In genomic region chr6:44531447-44532015, GRCh38 we compare ENCODE assay signal across 20 cellular contexts.
"Had no signal": no experiment of that assay in that cellular context is flagged by ENCODE, and none has a peak within 500 bp of the region (broad histone marks: within the 10 kb centered on the region; RNA-seq: fewer than 3 reads in every experiment).

No MANE protein-coding gene starts in this region.

- H3K9me3 ChIP-seq: adrenal gland, heart left ventricle, mucosa of descending colon, neutrophil had no signal

- DNase-seq: activated CD4-positive, alpha-beta T cell treated with anti-CD3 and anti-CD28 coated beads, Interleukin-2, amount 50 U/mL, for 4 hours; activated gamma-delta T cell treated with Interleukin-2 at 50 U/mL for 16 hours; adrenal gland; foreskin keratinocyte; heart left ventricle; left ventricle myocardium superior; mucosa of descending colon; naive B cell; stimulated activated CD4-positive, alpha-beta T cell treated with anti-CD3 and anti-CD28 coated beads, Interleukin-12 subunit alpha, Interleukin-12 subunit beta, amount 100 ng/mL, for 4 hours; stimulated activated CD4-positive, alpha-beta T cell treated with anti-CD3 and anti-CD28 coated beads, Interleukin-1b, Interleukin-23, amount 100 ng/mL, for 48 hours; stimulated activated CD8-positive, alpha-beta memory T cell treated with anti-CD3 and anti-CD28 coated beads, Interleukin-4, amount 100 ng/mL, for 48 hours; stimulated activated naive CD4-positive, alpha-beta T cell; T1000; WERI-Rb-1 had no signal

- H3K4me3 Mint-ChIP-seq: memory B cell, naive B cell had no signal

- H3K27me3 ChIP-seq: adrenal gland, foreskin keratinocyte had no signal

- H3K9me3 Mint-ChIP-seq: activated naive CD4-positive, alpha-beta T cell treated with anti-CD3 and anti-CD28 coated beads, Interleukin-2, amount 50 U/mL, for 72 hours; memory B cell; naive B cell had no signal

- H3K36me3 Mint-ChIP-seq: activated naive CD4-positive, alpha-beta T cell treated with anti-CD3 and anti-CD28 coated beads, Interleukin-2, amount 50 U/mL, for 72 hours; memory B cell; naive B cell had no signal

- H3K79me2 ChIP-seq: parathyroid adenoma had no signal

- H3K27ac Mint-ChIP-seq: activated naive CD4-positive, alpha-beta T cell treated with anti-CD3 and anti-CD28 coated beads, Interleukin-2, amount 50 U/mL, for 72 hours; memory B cell had no signal

- H3K27ac ChIP-seq: adrenal gland, dorsolateral prefrontal cortex, epithelial cell of prostate, foreskin keratinocyte, heart left ventricle, neutrophil, parathyroid adenoma, WERI-Rb-1 had no signal

- H3K9ac ChIP-seq: parathyroid adenoma had no signal

- H3K4me1 Mint-ChIP-seq: memory B cell had no signal

- H2AFZ ChIP-seq: parathyroid adenoma had no signal

- H3K4me1 ChIP-seq: adrenal gland, foreskin keratinocyte, heart left ventricle, parathyroid adenoma had no signal

- ATAC-seq: activated naive CD4-positive, alpha-beta T cell treated with anti-CD3 and anti-CD28 coated beads, Interleukin-2, amount 50 U/mL, for 72 hours; foreskin keratinocyte; left ventricle myocardium superior; mucosa of descending colon had no signal

- H3K4me3 ChIP-seq: adrenal gland, dorsolateral prefrontal cortex, heart left ventricle, mucosa of descending colon had no signal

- H3K36me3 ChIP-seq: adrenal gland, heart left ventricle, neutrophil, WERI-Rb-1 had no signal
